ENCODE assay signal across 1 cellular context in the genomic region with DNA sequence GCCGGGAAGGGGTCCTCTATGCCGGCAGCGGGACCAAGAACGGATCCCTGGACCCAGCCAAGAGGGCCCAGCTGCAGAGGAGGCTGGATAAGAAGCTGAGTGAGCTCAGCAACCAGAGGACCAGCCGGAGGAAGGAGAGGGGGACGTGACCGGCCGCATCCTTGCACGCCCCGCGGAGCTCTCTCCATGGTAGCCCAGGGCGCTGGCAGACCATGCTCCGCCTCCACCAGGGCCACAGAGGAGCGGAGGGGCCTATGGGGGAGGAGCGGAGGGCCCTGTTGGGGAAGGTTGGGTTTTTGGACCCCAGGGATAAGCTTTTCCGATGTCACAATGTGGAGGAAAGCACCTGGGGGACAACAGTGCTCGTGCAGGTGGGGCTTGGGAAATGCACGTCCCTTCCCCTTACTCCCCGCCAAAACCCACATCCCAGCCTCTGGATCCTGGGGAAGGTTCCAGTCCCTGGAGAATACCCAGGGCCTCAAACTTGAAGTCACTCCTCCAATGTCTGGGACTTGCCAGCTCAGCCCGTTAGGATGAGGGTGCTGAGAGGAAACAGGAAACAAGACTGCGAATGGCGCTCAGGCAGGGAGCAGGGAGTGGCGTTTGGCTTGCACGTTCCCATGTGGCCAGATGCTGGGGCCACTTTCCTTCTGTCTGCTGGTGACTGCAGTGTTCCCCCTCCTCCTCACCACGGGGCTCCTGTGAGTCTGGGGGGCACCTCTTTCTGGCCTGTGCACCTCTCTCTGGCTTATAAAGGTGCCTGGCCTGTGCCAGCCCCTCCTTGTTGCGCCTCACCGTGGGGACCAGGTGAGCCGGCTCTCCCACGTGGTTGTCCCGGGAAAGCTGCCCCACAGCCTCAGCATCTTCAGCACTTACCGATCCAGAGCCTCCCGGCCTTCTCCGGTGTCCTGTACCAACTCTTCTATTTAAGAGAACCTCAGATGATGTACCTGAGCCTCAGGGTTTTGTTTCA.
TF ChIP-seq lines count a peak whose summit lies in the region.

No MANE protein-coding gene starts in this region.

TF ChIP-seq in K562, 482 proteins besides CTCF, POLR2A, EP300 and RAD21:
- TF ChIP-seq TAF15 (IDR thresholded peaks at IDR 0.05; ENCODE audit: low read depth, low read length) (no peak), KAT8 (IDR thresholded peaks at IDR 0.05; ENCODE audit: low read depth) (no peak), NR2F6 (CRISPR knock-in tag; IDR thresholded peaks at IDR 0.05) (no peak), KAT2B (IDR thresholded peaks at IDR 0.05; ENCODE audit: low read depth, low read length) (no peak)
- TF ChIP-seq, protein P1, sequence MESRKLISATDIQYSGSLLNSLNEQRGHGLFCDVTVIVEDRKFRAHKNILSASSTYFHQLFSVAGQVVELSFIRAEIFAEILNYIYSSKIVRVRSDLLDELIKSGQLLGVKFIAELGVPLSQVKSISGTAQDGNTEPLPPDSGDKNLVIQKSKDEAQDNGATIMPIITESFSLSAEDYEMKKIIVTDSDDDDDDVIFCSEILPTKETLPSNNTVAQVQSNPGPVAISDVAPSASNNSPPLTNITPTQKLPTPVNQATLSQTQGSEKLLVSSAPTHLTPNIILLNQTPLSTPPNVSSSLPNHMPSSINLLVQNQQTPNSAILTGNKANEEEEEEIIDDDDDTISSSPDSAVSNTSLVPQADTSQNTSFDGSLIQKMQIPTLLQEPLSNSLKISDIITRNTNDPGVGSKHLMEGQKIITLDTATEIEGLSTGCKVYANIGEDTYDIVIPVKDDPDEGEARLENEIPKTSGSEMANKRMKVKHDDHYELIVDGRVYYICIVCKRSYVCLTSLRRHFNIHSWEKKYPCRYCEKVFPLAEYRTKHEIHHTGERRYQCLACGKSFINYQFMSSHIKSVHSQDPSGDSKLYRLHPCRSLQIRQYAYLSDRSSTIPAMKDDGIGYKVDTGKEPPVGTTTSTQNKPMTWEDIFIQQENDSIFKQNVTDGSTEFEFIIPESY (CRISPR knock-in tag; IDR thresholded peaks at IDR 0.05): peak; percentile 29; the same call in 1 of the 2 replicates
